In the genomic region with DNA sequence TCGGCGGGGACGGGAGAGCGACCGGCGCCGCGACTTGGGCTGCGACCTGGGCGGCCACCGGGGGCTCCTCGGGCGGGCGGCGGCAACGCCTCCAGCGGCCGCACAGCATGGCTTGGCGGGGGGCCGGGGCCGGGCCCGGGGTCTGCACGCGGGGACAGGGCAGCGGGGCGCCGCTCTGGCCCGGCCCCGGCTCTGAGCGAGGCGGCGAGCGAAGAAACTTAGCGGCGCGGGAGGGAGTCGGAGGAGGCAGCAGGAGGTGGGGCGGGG, we compare ENCODE assay signal across 8 cellular contexts.
DNase-seq lines count a peak whose midpoint lies in the region; ATAC-seq lines count a peak whose summit lies in the region.

A gene with protein sequence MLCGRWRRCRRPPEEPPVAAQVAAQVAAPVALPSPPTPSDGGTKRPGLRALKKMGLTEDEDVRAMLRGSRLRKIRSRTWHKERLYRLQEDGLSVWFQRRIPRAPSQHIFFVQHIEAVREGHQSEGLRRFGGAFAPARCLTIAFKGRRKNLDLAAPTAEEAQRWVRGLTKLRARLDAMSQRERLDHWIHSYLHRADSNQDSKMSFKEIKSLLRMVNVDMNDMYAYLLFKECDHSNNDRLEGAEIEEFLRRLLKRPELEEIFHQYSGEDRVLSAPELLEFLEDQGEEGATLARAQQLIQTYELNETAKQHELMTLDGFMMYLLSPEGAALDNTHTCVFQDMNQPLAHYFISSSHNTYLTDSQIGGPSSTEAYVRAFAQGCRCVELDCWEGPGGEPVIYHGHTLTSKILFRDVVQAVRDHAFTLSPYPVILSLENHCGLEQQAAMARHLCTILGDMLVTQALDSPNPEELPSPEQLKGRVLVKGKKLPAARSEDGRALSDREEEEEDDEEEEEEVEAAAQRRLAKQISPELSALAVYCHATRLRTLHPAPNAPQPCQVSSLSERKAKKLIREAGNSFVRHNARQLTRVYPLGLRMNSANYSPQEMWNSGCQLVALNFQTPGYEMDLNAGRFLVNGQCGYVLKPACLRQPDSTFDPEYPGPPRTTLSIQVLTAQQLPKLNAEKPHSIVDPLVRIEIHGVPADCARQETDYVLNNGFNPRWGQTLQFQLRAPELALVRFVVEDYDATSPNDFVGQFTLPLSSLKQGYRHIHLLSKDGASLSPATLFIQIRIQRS (minus strand): TSS at position 214 of the 267 bp plus-strand sequence. CDS start 105 bp downstream, at position 109.

- H3K27ac Mint-ChIP-seq in stimulated activated naive B cell treated with anti-CD40 and anti-IgM and Interleukin-4, amounts not matched to agents 10 μg/mL and 1 μg/mL and 100 μg/mL, for 72 hours = peak within 1 kb of the TSS; percentile 91

- H3K9me3 Mint-ChIP-seq in stimulated activated naive B cell treated with anti-CD40 and anti-IgM and Interleukin-4, amounts not matched to agents 10 μg/mL and 1 μg/mL and 100 μg/mL, for 72 hours = no peaks in the 10 kb centered on the region

- no peaks in the 10 kb centered on the region for H3K4me1 ChIP-seq in iPS-20b (ENCODE audit: insufficient read depth, low read length)

- ATAC-seq in stimulated activated naive B cell treated with anti-CD40 and anti-IgM and Interleukin-4, amounts not matched to agents 10 μg/mL and 1 μg/mL and 100 μg/mL, for 72 hours (replicated peaks) = no peak
- ATAC-seq in GM18858 (IDR thresholded peaks at IDR 0.05; ENCODE audit: unreplicated experiment) (no peak), GM21381 (IDR thresholded peaks at IDR 0.05; ENCODE audit: unreplicated experiment) (no peak), HG03442 (IDR thresholded peaks at IDR 0.05; ENCODE audit: unreplicated experiment) (no peak)

- H3K27ac ChIP-seq in angular gyrus (ENCODE audit: low read depth, low read length) (peak within 1 kb of the TSS; percentile 97), iPS-20b (ENCODE audit: low read length) (no peak within 1 kb of the TSS)

- H3K4me1 Mint-ChIP-seq in stimulated activated naive B cell treated with anti-CD40 and anti-IgM and Interleukin-4, amounts not matched to agents 10 μg/mL and 1 μg/mL and 100 μg/mL, for 72 hours = peaks cover 8 to 36% of the 10 kb centered on the region in 2 donors

- H3K9ac ChIP-seq in iPS-20b (ENCODE audit: low read depth, low read length) = peak within 1 kb of the TSS; percentile 67; the same call in 1 of the 2 replicates

- peak; percentile 49 for DNase-seq in activated gamma-delta T cell treated with anti-CD3 and anti-CD28 coated beads, Interleukin-2, amount 50 U/mL, for 16 hours (ENCODE audit: low read depth)
- no peak for DNase-seq in activated gamma-delta T cell treated with Interleukin-2 at 50 U/mL for 16 hours
- DNase-seq in stimulated activated naive B cell treated with anti-CD40 and anti-IgM and Interleukin-4, amounts not matched to agents 10 μg/mL and 1 μg/mL and 100 μg/mL, for 72 hours = no peak

- peak within 1 kb of the TSS; percentile 83 to 93 for H3K4me3 Mint-ChIP-seq in stimulated activated naive B cell treated with anti-CD40 and anti-IgM and Interleukin-4, amounts not matched to agents 10 μg/mL and 1 μg/mL and 100 μg/mL, for 72 hours

- H3K4me3 ChIP-seq in iPS-20b (ENCODE audit: low read length) = peak within 1 kb of the TSS; percentile 81

- H3K36me3 ChIP-seq in iPS-20b (ENCODE audit: insufficient read depth, low read depth, low read length) = no peaks in the 10 kb centered on the region

- H3K36me3 Mint-ChIP-seq in stimulated activated naive B cell treated with anti-CD40 and anti-IgM and Interleukin-4, amounts not matched to agents 10 μg/mL and 1 μg/mL and 100 μg/mL, for 72 hours = no peaks in the 10 kb centered on the region

- H3K9me3 ChIP-seq in iPS-20b (ENCODE audit: insufficient read depth, low read depth, low read length) = no peaks in the 10 kb centered on the region

- H3K27me3 ChIP-seq in iPS-20b (ENCODE audit: insufficient read depth, low read length) = peaks cover 6% of the 10 kb centered on the region; the same call in 1 of the 2 replicates

- peaks cover 10 to 17% of the 10 kb centered on the region in 2 donors for H3K27me3 Mint-ChIP-seq in stimulated activated naive B cell treated with anti-CD40 and anti-IgM and Interleukin-4, amounts not matched to agents 10 μg/mL and 1 μg/mL and 100 μg/mL, for 72 hours
